Comparison of ENCODE assay signal across 19 cellular contexts in genomic region chr17:64480951-64481350, GRCh38. TPM values are rescaled to one million over a fixed set of nuclear protein-coding genes. Genes with fewer than 3 reads are reported as not detected.
DNase-seq lines count a peak whose midpoint lies in the region; ATAC-seq and TF ChIP-seq lines count a peak whose summit lies in the region.
"Had no signal": no experiment of that assay in that cellular context is flagged by ENCODE, and none has a peak within 500 bp of the region (broad histone marks: within the 10 kb centered on the region; RNA-seq: fewer than 3 reads in every experiment).

No MANE protein-coding gene starts in this region.

- no peak for ATAC-seq in T-cell (replicated peaks in 1 of 4)
- ATAC-seq: A549, HepG2 had no signal

- H3K79me2 ChIP-seq in smooth muscle cell (ENCODE audit: low read depth): no peaks in the 10 kb centered on the region

- H3K9me3 ChIP-seq in smooth muscle cell (replicated peaks; ENCODE audit: low read depth): no peaks in the 10 kb centered on the region
- H3K9me3 ChIP-seq: A549, Caco-2 had no signal

- no peaks in the 10 kb centered on the region for H3K9me3 Mint-ChIP-seq in T-cell
- H3K9me3 Mint-ChIP-seq: CD4-positive, alpha-beta T cell; H9; IgD-negative memory B cell had no signal

- peaks cover 36% of the 10 kb centered on the region for H3K36me3 Mint-ChIP-seq in T-cell

- no peak overlapping the region for H3K4me3 ChIP-seq in smooth muscle cell
- H3K4me3 ChIP-seq: A549 had no signal

- peak overlapping the region; percentile 80 for H3K27ac ChIP-seq in smooth muscle cell (ENCODE audit: low read depth)
- H3K27ac ChIP-seq: 22Rv1, A549, C4-2B had no signal

- H3F3A ChIP-seq in smooth muscle cell (ENCODE audit: low read depth): no peaks in the 10 kb centered on the region

- CTCF ChIA-PET in T-cell (lab: Charles Lee): interaction anchor here in 1 of 2 donors (0.6 kb wide), 1 partner anchor 9 kb away, joined by 7 read pairs; no protein-coding TSS in a partner anchor

- no peaks in the 10 kb centered on the region for H3K27me3 ChIP-seq in smooth muscle cell (ENCODE audit: low read depth)

- no peak overlapping the region for H3K27ac Mint-ChIP-seq in T-cell
- H3K27ac Mint-ChIP-seq: CD4-positive, alpha-beta T cell; H9; IgD-negative memory B cell had no signal

- H3K36me3 ChIP-seq in smooth muscle cell (ENCODE audit: low read depth): peaks cover 4% of the 10 kb centered on the region

- peaks cover 12 to 16% (median 15%) of the 10 kb centered on the region in 3 donors for H3K4me1 Mint-ChIP-seq in T-cell
- H3K4me1 Mint-ChIP-seq: H9 had no signal

- TF ChIP-seq CTCF in smooth muscle cell (IDR thresholded peaks at IDR 0.05; ENCODE audit: borderline replicate concordance, insufficient read depth, poor library complexity, severe bottlenecking): no peak

- POLR2A ChIA-PET in T-cell (lab: Charles Lee): interaction anchor here in 1 of 2 donors (0.6 kb wide), 1 partner anchor 27 kb away, joined by 3 read pairs; no protein-coding TSS in a partner anchor

- 54% methylated on average over 1 of the region's 1 CpG for WGBS in smooth muscle cell (ENCODE audit: low lambda C conversion rate)

- H3K4me1 ChIP-seq in smooth muscle cell (ENCODE audit: low read depth): no peaks in the 10 kb centered on the region
- H3K4me1 ChIP-seq: Caco-2 had no signal

- no peaks in the 10 kb centered on the region for H3K27me3 Mint-ChIP-seq in T-cell
- H3K27me3 Mint-ChIP-seq: CD4-positive, alpha-beta T cell; IgD-negative memory B cell had no signal

- no peak overlapping the region for H2AFZ ChIP-seq in smooth muscle cell (ENCODE audit: low read depth)

- no peak overlapping the region for H3K4me3 Mint-ChIP-seq in T-cell
- H3K4me3 Mint-ChIP-seq: CD4-positive, alpha-beta T cell; H9; IgD-negative memory B cell had no signal

- no peaks in the 10 kb centered on the region for H4K20me1 ChIP-seq in smooth muscle cell (ENCODE audit: low read depth)

- peak overlapping the region; percentile 32 for H3K4me2 ChIP-seq in smooth muscle cell
- H3K4me2 ChIP-seq: A549 had no signal

- DNase-seq in activated CD8-positive, alpha-beta memory T cell treated with anti-CD3 and anti-CD28 coated beads, Interleukin-2, amount 50 U/mL, for 48 hours: peak; percentile 6
- DNase-seq in activated CD8-positive, alpha-beta memory T cell treated with anti-CD3 and anti-CD28 coated beads for 24 hours: no peak
- peak; percentile 80 for DNase-seq in islet precursor cell
- DNase-seq in smooth muscle cell (lab: John Stamatoyannopoulos, UW; ENCODE audit: unreplicated experiment): no peak
- no peak for DNase-seq in DMS 273 (lab: John Stamatoyannopoulos, UW; ENCODE audit: unreplicated experiment)
- DNase-seq in activated CD4-positive, alpha-beta T cell treated with anti-CD3 and anti-CD28 coated beads for 1 hour: no peak
- no peak for DNase-seq in T-cell
- DNase-seq: AML-193; Caco-2; CD4-positive, alpha-beta T cell; DMS79 treated with DMSO at 0.1 percent for 48 hours; GF-D8; H9 had no signal

- no peak overlapping the region for H3K9ac ChIP-seq in smooth muscle cell (ENCODE audit: low read depth)

RNA-seq across cellular contexts. Expression of gene POLG2, which starts 15.9 kb away (rescaled TPM):
- total RNA-seq in smooth muscle cell: 8.2 and 22.6 TPM in 2 replicates
- polyA plus RNA-seq in smooth muscle cell: 8.0 and 11.8 TPM in 2 replicates
- total RNA-seq in T-cell: 10 to 100 TPM; 43.1 to 71.4 (median 59.3) TPM

RNA-seq across cellular contexts. Expression of gene DDX5, which starts 25.1 kb away (rescaled TPM):
- total RNA-seq in smooth muscle cell (679 and 752 TPM in 2 replicates), T-cell (1,000 to 10,000 TPM; 1,461 to 3,147 (median 1,608) TPM)
- polyA plus RNA-seq in smooth muscle cell: 446 and 533 TPM in 2 replicates

RNA-seq across cellular contexts. Expression of gene CEP95, which starts 25.8 kb away (rescaled TPM):
- 55.4 and 59.5 TPM in 2 replicates for total RNA-seq in smooth muscle cell
- polyA plus RNA-seq in smooth muscle cell: 21.3 and 35.6 TPM in 2 replicates
- total RNA-seq in T-cell: 100 to 1,000 TPM in 2 of 5 donors, 10 to 100 TPM in 3; 77.0 to 168 (median 91.9) TPM

RNA-seq across cellular contexts. Expression of gene MILR1, which starts 32.0 kb away (rescaled TPM):
- total RNA-seq in smooth muscle cell (not detected in 2 replicates), T-cell (under 1 TPM in 2 of 5 donors, not detected in 3; 0.22 to 0.76 TPM)
- polyA plus RNA-seq in smooth muscle cell: not detected in 2 replicates
- total RNA-seq: Caco-2, H1, H9 had no signal
- polyA plus RNA-seq: H1 had no signal

Comparison
In these comparisons a context has a peak if more than half of its experiments do, and no peak if none do; other contexts are left out.
1. DNase-seq: peak in activated CD8-positive, alpha-beta memory T cell treated with anti-CD3 and anti-CD28 coated beads, Interleukin-2, amount 50 U/mL, for 48 hours (single experiment) and islet precursor cell (single experiment); none in activated CD8-positive, alpha-beta memory T cell treated with anti-CD3 and anti-CD28 coated beads for 24 hours (single experiment), smooth muscle cell (single experiment), DMS 273 (single experiment), activated CD4-positive, alpha-beta T cell treated with anti-CD3 and anti-CD28 coated beads for 1 hour (single experiment) and T-cell (0 of 34).